Comparison of ENCODE assay signal across 1 cellular context in the genomic region with DNA sequence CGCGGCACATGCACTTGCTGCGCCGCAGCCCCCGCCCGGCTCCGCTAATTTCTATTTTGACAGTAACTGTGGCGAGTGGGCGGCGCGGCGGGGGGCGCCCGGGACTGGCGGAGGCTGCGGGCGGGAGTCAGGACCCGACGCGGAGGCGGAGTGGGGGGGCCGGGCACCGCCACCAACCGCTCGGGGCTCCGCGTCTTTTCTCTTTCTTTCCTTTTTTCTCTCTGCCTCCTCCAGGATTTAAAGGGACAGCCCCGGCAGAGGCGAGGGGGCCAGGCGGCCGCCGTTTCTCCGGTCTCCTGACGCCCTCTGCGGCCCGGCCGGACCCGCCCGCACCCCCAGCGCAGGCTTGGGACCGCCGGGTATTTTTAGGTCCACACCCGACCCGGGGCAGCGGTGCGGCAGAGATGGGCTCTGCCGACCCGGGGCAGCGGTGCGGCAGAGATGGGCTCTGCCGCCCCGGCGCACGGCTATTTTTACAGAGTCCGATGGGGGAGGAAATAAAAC.
TF ChIP-seq lines count a peak whose summit lies in the region.

No MANE protein-coding gene starts in this region.

TF ChIP-seq in GM23338, 12 proteins besides CTCF, POLR2A, EP300 and RAD21:
- TF ChIP-seq ZNF462 (CRISPR knock-in tag; IDR thresholded peaks at IDR 0.05), result no peak
- TF ChIP-seq JUNB (IDR thresholded peaks at IDR 0.05; ENCODE audit: unreplicated experiment), result no peak
- TF ChIP-seq ETS1 (IDR thresholded peaks at IDR 0.05), result no peak
- TF ChIP-seq ZNF331 (CRISPR knock-in tag; IDR thresholded peaks at IDR 0.05; ENCODE audit: low read depth), result no peak
- no peak for TF ChIP-seq STAT1 (IDR thresholded peaks at IDR 0.05; ENCODE audit: unreplicated experiment)
- TF ChIP-seq ZNF114 (CRISPR knock-in tag; IDR thresholded peaks at IDR 0.05), result no peak
- no peak for TF ChIP-seq POLR2AphosphoS5 (IDR thresholded peaks at IDR 0.05; ENCODE audit: low read depth)
- no peak for TF ChIP-seq CREB1 (CRISPR knock-in tag; IDR thresholded peaks at IDR 0.05; ENCODE audit: low read depth)
- no peak for TF ChIP-seq EZH2 (IDR thresholded peaks at IDR 0.05; ENCODE audit: low read depth, unreplicated experiment)
- TF ChIP-seq NANOG (IDR thresholded peaks at IDR 0.05; ENCODE audit: borderline replicate concordance), result no peak
- TF ChIP-seq REST (IDR thresholded peaks at IDR 0.05; ENCODE audit: unreplicated experiment), result no peak
TF ChIP-seq in GM23338: peak in this region for 0.
